Comparison of ENCODE assay signal across 8 cellular contexts in the genomic region with DNA sequence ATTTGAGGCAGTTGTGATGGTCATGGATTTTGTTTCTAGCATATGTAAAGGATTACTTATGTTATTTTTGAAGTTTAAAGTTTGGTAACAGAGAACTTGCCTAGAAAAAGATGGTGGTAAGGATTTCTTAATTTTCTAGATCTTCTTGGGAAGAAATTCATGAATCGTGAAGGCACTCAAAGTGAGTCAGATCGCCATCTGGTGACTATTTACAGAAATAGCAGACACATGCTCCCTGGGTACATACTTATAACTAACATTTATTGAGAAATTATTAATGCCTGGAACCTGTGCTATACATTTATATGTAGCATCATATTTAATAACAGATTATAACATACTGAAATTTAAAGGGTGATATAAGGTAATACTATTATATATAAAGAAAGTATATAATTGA.
DNase-seq lines count a peak whose midpoint lies in the region; ATAC-seq and FAIRE-seq lines count a peak whose summit lies in the region.

No MANE protein-coding gene starts in this region.

- no peak for ATAC-seq in activated CD4-positive, alpha-beta T cell treated with anti-CD3 and anti-CD28 coated beads for 36 hours

- no peak overlapping the region for H3K27ac Mint-ChIP-seq in activated CD4-positive, alpha-beta T cell treated with anti-CD3 and anti-CD28 coated beads for 36 hours

- peaks cover 25% of the 10 kb centered on the region for H3K9me3 Mint-ChIP-seq in activated CD4-positive, alpha-beta T cell treated with anti-CD3 and anti-CD28 coated beads for 36 hours (ENCODE audit: low read depth)

- CTCF ChIA-PET in activated CD4-positive, alpha-beta T cell treated with anti-CD3 and anti-CD28 coated beads for 36 hours (lab: Charles Lee), result no interaction called here

- no peaks in the 10 kb centered on the region for H3K27me3 Mint-ChIP-seq in activated CD4-positive, alpha-beta T cell treated with anti-CD3 and anti-CD28 coated beads for 36 hours

- peak; percentile 16 for DNase-seq in COLO829 (ENCODE audit: low spot score)
- DNase-seq in HTR-8/SVneo (ENCODE audit: insufficient read length, low spot score), result peak; percentile 0
- peak; percentile 33 for DNase-seq in SKM-1 (lab: John Stamatoyannopoulos, UW; ENCODE audit: unreplicated experiment)
- DNase-seq in iPS-NIHi11 (ENCODE audit: low spot score), result peak; percentile 51
- no peak for DNase-seq in activated CD4-positive, CD25-positive, alpha-beta regulatory T cell treated with anti-CD3 and anti-CD28 coated beads, Interleukin-2, amount 50 U/mL, for 72 hours
- DNase-seq in medulla oblongata (ENCODE audit: extremely low spot score), result no peak
- no peak for DNase-seq in retina
- no peak for DNase-seq in activated CD4-positive, alpha-beta T cell treated with anti-CD3 and anti-CD28 coated beads for 36 hours

- intact Hi-C loops in activated CD4-positive, alpha-beta T cell treated with anti-CD3 and anti-CD28 coated beads for 36 hours (cut with DNase I, micrococcal nuclease), result no loop called here

- no peak for FAIRE-seq in HTR-8/SVneo (lab: Jason Lieb, UNC)

- no peaks in the 10 kb centered on the region for H3K4me1 Mint-ChIP-seq in activated CD4-positive, alpha-beta T cell treated with anti-CD3 and anti-CD28 coated beads for 36 hours

- H3K4me3 Mint-ChIP-seq in activated CD4-positive, alpha-beta T cell treated with anti-CD3 and anti-CD28 coated beads for 36 hours, result no peak overlapping the region

- POLR2A ChIA-PET in activated CD4-positive, alpha-beta T cell treated with anti-CD3 and anti-CD28 coated beads for 36 hours (lab: Charles Lee), result no interaction called here

- H3K36me3 Mint-ChIP-seq in activated CD4-positive, alpha-beta T cell treated with anti-CD3 and anti-CD28 coated beads for 36 hours (ENCODE audit: low read depth), result no peaks in the 10 kb centered on the region

Comparison
In these comparisons a context has a peak if more than half of its experiments do, and no peak if none do; other contexts are left out.
1. DNase-seq: peak in COLO829 (single experiment), HTR-8/SVneo (single experiment), SKM-1 (single experiment) and iPS-NIHi11 (single experiment); none in activated CD4-positive, CD25-positive, alpha-beta regulatory T cell treated with anti-CD3 and anti-CD28 coated beads, Interleukin-2, amount 50 U/mL, for 72 hours (single experiment), medulla oblongata (single experiment), retina (single experiment) and activated CD4-positive, alpha-beta T cell treated with anti-CD3 and anti-CD28 coated beads for 36 hours (single experiment).